8 cellular contexts compared by ENCODE assay signal in genomic region chr1:16513412-16514106, GRCh38. TPM values are rescaled to one million over a fixed set of nuclear protein-coding genes. Genes with fewer than 3 reads are reported as not detected.
A peak's percentile ranks its signal among the peaks of the same experiment; 100 is the strongest.
DNase-seq lines count a peak whose midpoint lies in the region; ATAC-seq lines count a peak whose summit lies in the region.

No MANE protein-coding gene starts in this region.

- DNase-seq in DMS153 (lab: John Stamatoyannopoulos, UW) (peak; percentile 95), HT-29 (ENCODE audit: low spot score) (peak; percentile 87), NCI-H82 treated with DMSO at 0.1 percent for 48 hours (lab: John Stamatoyannopoulos, UW; ENCODE audit: unreplicated experiment) (peak; percentile 98), medulla oblongata (ENCODE audit: extremely low spot score) (peak; percentile 70)
- peak; percentile 51 to 55 for DNase-seq in activated CD4-positive, alpha-beta T cell treated with anti-CD3 and anti-CD28 coated beads, Interleukin-2, amount 50 U/mL, for 4 hours
- peak; percentile 34 for DNase-seq in effector CD8-positive, alpha-beta T cell (lab: John Stamatoyannopoulos, UW)
- DNase-seq in stimulated activated CD8-positive, alpha-beta memory T cell treated with anti-CD3 and anti-CD28 coated beads, Interleukin-2, amount 100 ng/mL, for 48 hours (ENCODE audit: low read depth in 2 of 2) = peak; percentile 34 to 50

- peak; percentile 67 for ATAC-seq in GM21423 (IDR thresholded peaks at IDR 0.05; ENCODE audit: unreplicated experiment)

RNA-seq across cellular contexts. Expression of gene RNU1-1, which starts 0.5 kb away (rescaled TPM):
- under 0.01 TPM in 2 replicates for total RNA-seq in HT-29 (2014; rRNA removed; shearing (Covaris generic))

Comparison
In these comparisons a context has a peak if more than half of its experiments do, and no peak if none do; other contexts are left out.
1. Peak in every context shown above with its lines: DNase-seq and ATAC-seq.
2. DNase-seq: peak in every context shown above with its lines; median percentile 98 in NCI-H82 treated with DMSO at 0.1 percent for 48 hours; 95 in DMS153; 87 in HT-29; 70 in medulla oblongata; 53 in activated CD4-positive, alpha-beta T cell treated with anti-CD3 and anti-CD28 coated beads, Interleukin-2, amount 50 U/mL, for 4 hours; 42 in stimulated activated CD8-positive, alpha-beta memory T cell treated with anti-CD3 and anti-CD28 coated beads, Interleukin-2, amount 100 ng/mL, for 48 hours; 34 in effector CD8-positive, alpha-beta T cell.